Comparison of ENCODE assay signal across 9 cellular contexts in the genomic region with DNA sequence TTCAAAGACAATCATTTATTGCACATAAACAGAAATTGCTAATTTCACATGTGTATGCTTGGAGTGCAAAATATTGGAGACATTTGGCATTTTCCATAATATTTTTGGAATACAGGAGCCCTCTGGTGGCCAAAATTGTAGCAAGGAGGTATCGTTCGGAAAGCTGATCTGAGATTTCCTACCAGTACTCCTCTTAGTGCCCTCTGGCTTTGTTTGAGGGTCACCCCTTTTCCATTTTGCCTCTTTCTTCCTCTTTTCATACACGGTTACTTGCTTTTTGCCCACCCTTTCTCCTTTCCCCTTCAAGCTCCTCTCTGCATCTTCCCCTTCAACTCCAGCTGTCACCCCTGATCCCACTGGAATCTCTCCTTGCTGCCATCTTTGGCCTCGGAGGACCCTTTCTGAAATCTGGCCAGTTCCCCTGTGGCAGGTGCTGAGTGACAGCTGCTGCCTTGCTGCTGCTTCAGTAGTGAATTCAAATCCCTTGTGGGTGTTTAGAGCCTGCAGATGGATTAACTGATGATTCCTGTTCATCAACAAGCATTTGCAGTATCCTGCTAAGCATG.
DNase-seq lines count a peak whose midpoint lies in the region; ATAC-seq and TF ChIP-seq lines count a peak whose summit lies in the region.
"Had no signal": no experiment of that assay in that cellular context is flagged by ENCODE, and none has a peak within 500 bp of the region (broad histone marks: within the 10 kb centered on the region; RNA-seq: fewer than 3 reads in every experiment).

No MANE protein-coding gene starts in this region.

- H3K27me3 ChIP-seq in RWPE2 (ENCODE audit: insufficient read depth, poor library complexity, severe bottlenecking) (no peaks in the 10 kb centered on the region), foreskin keratinocyte (no peaks in the 10 kb centered on the region)

- H3K4me1 ChIP-seq in RWPE2 (ENCODE audit: insufficient read depth, poor library complexity, severe bottlenecking), result peaks cover 17% of the 10 kb centered on the region
- H3K4me1 ChIP-seq in foreskin keratinocyte, result peaks cover 8% of the 10 kb centered on the region

- no peak overlapping the region for H3K4me3 ChIP-seq in RWPE2 (ENCODE audit: severe bottlenecking)

- no peaks in the 10 kb centered on the region for H3K9me3 ChIP-seq in RWPE2 (ENCODE audit: severe bottlenecking)

- H3K27ac ChIP-seq in RWPE2 (ENCODE audit: poor library complexity, severe bottlenecking) (peak overlapping the region; percentile 37), foreskin keratinocyte (no peak overlapping the region)
- H3K27ac ChIP-seq: epithelial cell of prostate had no signal

- DNase-seq in AG08396 (ENCODE audit: low spot score) (peak; percentile 46), RWPE2 (ENCODE audit: low spot score) (no peak), foreskin keratinocyte (peak in 1 of 2 donors; percentile 40), putamen (ENCODE audit: low spot score) (peak; percentile 25), ureter (ENCODE audit: low spot score) (no peak), H4 (ENCODE audit: low spot score) (no peak)

- ATAC-seq in RWPE2 (ENCODE audit: low read depth) (peak; percentile 46; the same call in 2 of the 3 replicates), foreskin keratinocyte (peak; percentile 15), HG03196 (IDR thresholded peaks at IDR 0.05; ENCODE audit: unreplicated experiment) (no peak)

- TF ChIP-seq CTCF in GM12873 (IDR thresholded peaks at IDR 0.05; ENCODE audit: insufficient read depth, low read depth, low read length, missing control alignments), result peak; percentile 59
- TF ChIP-seq CTCF in RWPE2 (IDR thresholded peaks at IDR 0.05; ENCODE audit: poor library complexity, severe bottlenecking), result peak; percentile 90
- TF ChIP-seq CTCF in foreskin keratinocyte (conservative IDR thresholded peaks at IDR 0.05), result peak; percentile 87

- H3K36me3 ChIP-seq in RWPE2 (ENCODE audit: low read depth), result no peaks in the 10 kb centered on the region

Comparison
In these comparisons a context has a peak if more than half of its experiments do, and no peak if none do; other contexts are left out.
1. DNase-seq: peak in AG08396 (single experiment) and putamen (single experiment); none in RWPE2 (single experiment), ureter (single experiment) and H4 (single experiment).
2. Peak in every context shown above with its lines, with median percentiles within 50 percentile points of each other: CTCF ChIP-seq.